In the genomic region with DNA sequence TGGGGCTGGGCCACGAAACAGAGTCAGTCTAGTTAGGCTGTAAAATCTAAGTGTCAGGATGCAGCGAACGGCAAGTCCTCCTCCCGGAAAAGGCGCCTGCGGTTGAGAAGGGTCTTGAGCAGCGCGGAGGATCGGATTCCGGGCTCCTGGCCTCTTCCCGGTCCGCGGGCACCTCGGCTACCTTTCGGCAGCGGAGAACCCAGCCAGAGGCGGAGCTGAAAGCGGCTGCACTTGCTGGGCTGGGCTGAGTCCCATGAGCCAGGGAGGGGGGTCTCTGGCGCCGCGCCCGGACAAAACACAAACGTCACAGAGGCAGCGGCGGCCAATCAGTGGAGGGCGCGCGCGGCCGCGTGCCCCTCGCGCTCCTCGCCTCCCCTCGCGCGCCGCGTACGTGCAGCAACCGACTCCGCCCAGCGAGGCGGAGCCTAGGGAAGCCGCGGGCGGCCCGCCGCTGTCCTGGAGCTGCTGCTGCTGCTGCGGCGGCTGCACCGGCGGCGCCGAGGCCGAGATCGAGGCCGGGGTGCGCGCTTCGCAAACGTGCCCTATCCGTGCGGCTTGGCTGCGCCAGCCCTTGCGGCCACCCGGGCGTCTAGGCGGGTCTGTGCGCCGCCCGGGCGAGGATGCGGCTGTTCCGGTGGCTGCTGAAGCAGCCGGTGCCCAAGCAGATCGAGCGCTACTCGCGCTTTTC, we compare ENCODE assay signal across 8 cellular contexts. TPM values are rescaled to one million over a fixed set of nuclear protein-coding genes. Genes with fewer than 3 reads are reported as not detected.
DNase-seq lines count a peak whose midpoint lies in the region; ATAC-seq and TF ChIP-seq lines count a peak whose summit lies in the region.

A gene (plus strand): TSS at position 451 of the 688 bp plus-strand sequence. CDS start 170 bp downstream, at position 621.

- H3K4me3 ChIP-seq in AG10803 (ENCODE audit: low read length) (peak within 1 kb of the TSS; percentile 64), kidney epithelial cell (ENCODE audit: low read depth, low read length) (peak within 1 kb of the TSS; percentile 66)

- TF ChIP-seq CTCF in AG10803 (conservative IDR thresholded peaks at IDR 0.05; ENCODE audit: low read length): no peak
- no peak for TF ChIP-seq CTCF in kidney epithelial cell (IDR thresholded peaks at IDR 0.05; ENCODE audit: insufficient read depth, low read length, poor library complexity, severe bottlenecking)

- DNase-seq in AG10803 (ENCODE audit: low read depth) (peak; percentile 66), NCI-H446 (lab: John Stamatoyannopoulos, UW) (peak; percentile 81 to 93), cerebellar cortex (ENCODE audit: low spot score) (peak; percentile 79), kidney epithelial cell (ENCODE audit: low read depth) (peak; percentile 38)
- peak; percentile 87 for DNase-seq in stimulated activated CD4-positive, alpha-beta T cell treated with anti-CD3 and anti-CD28 coated beads, Interleukin-15, amount 100 ng/mL, for 24 hours

- H3K36me3 ChIP-seq in kidney epithelial cell (ENCODE audit: control insufficient read depth, insufficient read depth, low read length): no peaks in the 10 kb centered on the region

- no peaks in the 10 kb centered on the region for H3K27me3 ChIP-seq in kidney epithelial cell (ENCODE audit: control insufficient read depth, insufficient read depth, low read length)

- ATAC-seq in GM19043 (IDR thresholded peaks at IDR 0.05; ENCODE audit: low read depth, unreplicated experiment) (peak; percentile 95), HG03354 (IDR thresholded peaks at IDR 0.05; ENCODE audit: poor library complexity, severe bottlenecking, unreplicated experiment) (peak; percentile 95)
- peak; percentile 95 for ATAC-seq in activated CD4-positive, CD25-positive, alpha-beta regulatory T cell treated with anti-CD3 and anti-CD28 coated beads, Interleukin-2, amount 50 U/mL, for 24 hours

RNA-seq across cellular contexts. Expression of the gene that starts here (rescaled TPM):
- 5.2 and 10.5 TPM in 2 replicates for total RNA-seq in kidney epithelial cell

Comparison
In these comparisons a context has a peak if more than half of its experiments do, and no peak if none do; other contexts are left out.
1. Peak in every context shown above with its lines: DNase-seq, ATAC-seq and H3K4me3 ChIP-seq.